In the genomic region with DNA sequence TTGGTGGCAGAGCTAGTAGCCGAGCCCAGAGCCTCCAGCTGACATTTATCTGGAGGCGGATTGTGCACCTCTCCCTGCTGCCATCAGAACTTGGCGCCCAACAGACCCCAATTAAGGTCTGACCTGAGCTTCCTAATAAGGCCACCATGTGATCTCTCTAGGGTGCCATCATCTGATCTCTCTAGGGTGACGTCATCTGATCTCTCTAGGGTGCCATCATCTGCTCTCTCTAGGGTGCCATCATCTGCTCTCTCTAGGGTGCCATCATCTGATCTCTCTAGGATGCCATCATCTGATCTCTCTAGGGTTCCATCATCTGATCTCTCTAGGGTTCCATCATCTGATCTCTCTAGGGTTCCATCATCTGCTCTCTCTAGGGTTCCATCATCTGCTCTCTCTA, we compare ENCODE assay signal across 30 cellular contexts. TPM values are rescaled to one million over a fixed set of nuclear protein-coding genes. Genes with fewer than 3 reads are reported as not detected.
"Had no signal": no experiment of that assay in that cellular context is flagged by ENCODE, and none has a peak within 500 bp of the region (broad histone marks: within the 10 kb centered on the region; RNA-seq: fewer than 3 reads in every experiment).

No MANE protein-coding gene starts in this region.

- DNase-seq: activated CD4-positive, alpha-beta memory T cell treated with anti-CD3 and anti-CD28 coated beads, Interleukin-2, amount 10 ng/mL, durations not matched to agents 7 days and 5 days; activated CD4-positive, alpha-beta T cell treated with anti-CD3 and anti-CD28 coated beads for 36 hours; activated CD4-positive, alpha-beta T cell treated with anti-CD3 and anti-CD28 coated beads, Interleukin-2, amount 10 ng/mL, durations not matched to agents 24 days and 14 days; activated CD4-positive, alpha-beta T cell treated with anti-CD3 and anti-CD28 coated beads, Interleukin-2, amount 50 U/mL, for 4 hours; activated CD4-positive, CD25-positive, alpha-beta regulatory T cell; activated CD4-positive, CD25-positive, alpha-beta regulatory T cell treated with anti-CD3 and anti-CD28 coated beads, Interleukin-2, amount 50 U/mL, for 72 hours; activated CD8-positive, alpha-beta memory T cell treated with anti-CD3 and anti-CD28 coated beads, Interleukin-2, amount 50 U/mL, for 48 hours; activated gamma-delta T cell; activated naive CD4-positive, alpha-beta T cell; activated naive CD4-positive, alpha-beta T cell treated with anti-CD3 and anti-CD28 coated beads, Interleukin-2, amount 10 ng/mL, durations not matched to agents 7 days and 5 days; activated naive CD8-positive, alpha-beta T cell treated with anti-CD3 and anti-CD28 coated beads, Interleukin-2, amount 10 ng/mL, durations not matched to agents 7 days and 5 days; activated T-cell treated with anti-CD3 and anti-CD28 coated beads for 4 hours; activated T-cell treated with anti-CD3 and anti-CD28 coated beads, Interleukin-2, amount 50 U/mL, for 24 hours; activated T-cell treated with anti-CD3 and anti-CD28 coated beads, Interleukin-2, amount 50 U/mL, for 72 hours; anterior cingulate cortex; brain microvascular endothelial cell; caudate nucleus; cortex of kidney; dermis blood vessel endothelial cell; effector CD4-positive, alpha-beta T cell; esophagus squamous epithelium; foreskin melanocyte; hippocampal formation; T-helper 2 cell had no signal

- H3K27ac ChIP-seq: brain microvascular endothelial cell, epithelial cell of prostate, esophagus squamous epithelium, gastroesophageal sphincter had no signal

- H3K27me3 ChIP-seq: brain microvascular endothelial cell had no signal

- H3K36me3 ChIP-seq: brain microvascular endothelial cell, esophagus squamous epithelium, gastroesophageal sphincter had no signal

- H3K4me1 ChIP-seq: esophagus squamous epithelium had no signal

- H3K4me3 ChIP-seq: esophagus squamous epithelium, gastroesophageal sphincter had no signal

- H3K9me3 ChIP-seq: esophagus squamous epithelium, gastroesophageal sphincter had no signal

- ATAC-seq: activated CD4-positive, alpha-beta T cell treated with anti-CD3 and anti-CD28 coated beads for 36 hours; activated naive CD4-positive, alpha-beta T cell treated with anti-CD3 and anti-CD28 coated beads, Interleukin-2, amount 50 U/mL, for 72 hours; activated T-cell treated with anti-CD3 and anti-CD28 coated beads, Interleukin-2, amount 50 U/mL, for 72 hours; gastroesophageal sphincter had no signal

RNA-seq across cellular contexts. Expression of gene KCNF1, which starts 6.2 kb away (rescaled TPM):
- total RNA-seq: activated CD4-positive, alpha-beta memory T cell treated with anti-CD3 and anti-CD28 coated beads, Interleukin-2, amount 10 ng/mL, durations not matched to agents 7 days and 5 days; activated CD4-positive, alpha-beta T cell treated with anti-CD3 and anti-CD28 coated beads for 36 hours; activated CD4-positive, alpha-beta T cell treated with anti-CD3 and anti-CD28 coated beads, Interleukin-2, amount 10 ng/mL, durations not matched to agents 24 days and 14 days; activated naive CD4-positive, alpha-beta T cell treated with anti-CD3 and anti-CD28 coated beads, Interleukin-2, amount 50 U/mL, for 72 hours; activated naive CD8-positive, alpha-beta T cell treated with anti-CD3 and anti-CD28 coated beads, Interleukin-2, amount 10 ng/mL, durations not matched to agents 7 days and 5 days; activated T-cell treated with anti-CD3 and anti-CD28 coated beads, Interleukin-2, amount 50 U/mL, for 72 hours; bronchial epithelial cell; chondrocyte; fibroblast of villous mesenchyme had no signal
